8 cellular contexts compared by ENCODE assay signal in the genomic region with DNA sequence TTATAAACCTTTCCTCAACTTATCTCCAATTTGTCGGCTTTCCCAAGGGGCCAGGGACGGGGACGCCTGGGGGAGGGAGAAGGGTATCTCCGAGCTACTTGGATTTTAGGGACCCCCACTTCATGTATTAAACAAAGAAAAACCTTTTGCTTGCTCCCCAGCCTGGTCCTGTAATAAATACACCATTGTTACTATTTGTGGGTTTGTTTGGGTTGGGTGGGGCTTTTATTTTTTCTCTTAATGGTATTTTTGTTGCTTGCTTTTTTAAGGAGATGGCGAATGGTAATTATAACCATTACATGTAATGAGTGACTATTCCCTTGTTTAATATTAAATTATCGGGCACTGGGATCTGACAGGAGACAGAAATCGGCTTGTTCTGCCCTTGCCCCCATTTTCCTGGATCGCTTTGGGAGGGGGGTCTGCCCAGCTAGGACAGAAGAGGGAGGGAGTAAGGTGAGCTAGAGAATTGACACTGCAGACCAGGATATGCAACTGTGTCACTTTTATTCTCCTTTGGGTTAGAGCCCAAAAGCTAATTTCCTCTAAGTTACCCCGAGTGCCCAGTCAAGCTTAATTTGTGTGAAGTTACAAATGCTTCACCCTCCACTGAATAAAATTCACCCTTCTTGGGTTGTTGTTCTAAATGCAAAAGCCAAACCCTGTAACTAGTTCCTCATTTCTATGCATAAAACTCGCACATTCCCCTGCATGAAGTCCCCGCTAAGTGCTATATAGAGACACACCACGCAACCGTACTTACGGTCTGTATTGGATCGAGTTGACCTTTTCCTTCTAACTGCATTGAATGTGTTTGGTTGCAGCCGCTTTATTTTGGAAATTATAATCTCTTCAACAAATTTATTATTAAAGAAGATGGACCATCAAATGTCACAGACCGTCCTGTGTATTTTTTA. TPM values are rescaled to one million over a fixed set of nuclear protein-coding genes. Genes with fewer than 3 reads are reported as not detected.
A peak's percentile ranks its signal among the peaks of the same experiment; 100 is the strongest.
DNase-seq lines count a peak whose midpoint lies in the region; ATAC-seq and TF ChIP-seq lines count a peak whose summit lies in the region.

No MANE protein-coding gene starts in this region.

- H3K79me2 ChIP-seq in ACC112 (ENCODE audit: control insufficient read depth, insufficient read depth, low read length, unreplicated experiment): peaks cover 24% of the 10 kb centered on the region

- ATAC-seq in GM18870 (IDR thresholded peaks at IDR 0.05; ENCODE audit: unreplicated experiment) (peak; percentile 42), HG03108 (IDR thresholded peaks at IDR 0.05; ENCODE audit: unreplicated experiment) (peak; percentile 48)
- peak in 1 of 2 donors; percentile 71 for ATAC-seq in naive thymus-derived CD8-positive, alpha-beta T cell

- H3K9me3 Mint-ChIP-seq in naive thymus-derived CD8-positive, alpha-beta T cell: peaks cover 0 to 12% (median 3%) of the 10 kb centered on the region in 9 donors

- peaks cover 26 to 53% (median 43%) of the 10 kb centered on the region in 5 donors for H3K27me3 Mint-ChIP-seq in naive thymus-derived CD8-positive, alpha-beta T cell

- no peak for TF ChIP-seq CTCF in Peyer's patch (IDR thresholded peaks at IDR 0.05)

- peaks cover 0 to 5% (median 2%) of the 10 kb centered on the region in 3 donors for H3K36me3 Mint-ChIP-seq in naive thymus-derived CD8-positive, alpha-beta T cell

- peak overlapping the region; percentile 76 for H2AFZ ChIP-seq in ACC112 (ENCODE audit: low read length, unreplicated experiment)

- peak overlapping the region; percentile 84 for H3K27ac ChIP-seq in ACC112 (ENCODE audit: low read depth, low read length)
- H3K27ac ChIP-seq in Peyer's patch: peak overlapping the region; percentile 80 to 94 (median 85)
- H3K27ac ChIP-seq in esophagus (ENCODE audit: low read depth in 2 of 2, low read length in 1 of 2): peak overlapping the region; percentile 92 to 94

- POLR2A ChIA-PET in naive thymus-derived CD8-positive, alpha-beta T cell (lab: Charles Lee): no interaction called here

- peaks cover 13 to 37% (median 32%) of the 10 kb centered on the region in 4 donors for H3K4me1 Mint-ChIP-seq in naive thymus-derived CD8-positive, alpha-beta T cell

- TF ChIP-seq POLR2A in Peyer's patch (IDR thresholded peaks at IDR 0.05): no peak

- H3K4me3 ChIP-seq in ACC112 (ENCODE audit: low read depth, low read length): peak overlapping the region; percentile 83
- peak overlapping the region; percentile 37 to 75 (median 57) for H3K4me3 ChIP-seq in Peyer's patch
- H3K4me3 ChIP-seq in esophagus (ENCODE audit: low read depth in 1 of 2, low read length in 2 of 2): peak overlapping the region; percentile 33 to 68

- peak overlapping the region; percentile 38 to 86 (median 67) for H3K4me3 Mint-ChIP-seq in naive thymus-derived CD8-positive, alpha-beta T cell

- peak overlapping the region in 2 of 10 donors; percentile 79 to 80 for H3K27ac Mint-ChIP-seq in naive thymus-derived CD8-positive, alpha-beta T cell

- WGBS in esophagus, 2 donors: 1% methylated on average over 17 of the region's 17 CpGs

- H3K27me3 ChIP-seq in ACC112 (ENCODE audit: insufficient read depth, low read length): no peaks in the 10 kb centered on the region
- no peaks in the 10 kb centered on the region for H3K27me3 ChIP-seq in Peyer's patch
- no peaks in the 10 kb centered on the region for H3K27me3 ChIP-seq in esophagus (ENCODE audit: control insufficient read depth in 1 of 2, insufficient read depth in 2 of 2, low read length in 2 of 2)

- peak in 2 of 3 donors; percentile 49 to 63 for DNase-seq in Peyer's patch
- DNase-seq in naive thymus-derived CD8-positive, alpha-beta T cell: peak in 1 of 10 donors; percentile 16
- DNase-seq in NCI-H1048 (lab: John Stamatoyannopoulos, UW): no peak
- DNase-seq in NCI-H774 (lab: John Stamatoyannopoulos, UW): no peak

- H3K36me3 ChIP-seq in ACC112 (ENCODE audit: insufficient read depth, low read length) (no peaks in the 10 kb centered on the region), Peyer's patch (no peaks in the 10 kb centered on the region), esophagus (ENCODE audit: control insufficient read depth in 2 of 2, insufficient read depth in 2 of 2, low read length in 1 of 2) (no peaks in the 10 kb centered on the region)

- H3K4me1 ChIP-seq in ACC112 (ENCODE audit: control insufficient read depth, insufficient read depth, low read length, unreplicated experiment): peaks cover 14% of the 10 kb centered on the region
- peaks cover 0 to 12% (median 0%) of the 10 kb centered on the region in 4 donors for H3K4me1 ChIP-seq in Peyer's patch
- no peaks in the 10 kb centered on the region for H3K4me1 ChIP-seq in esophagus (ENCODE audit: control insufficient read depth in 2 of 2, insufficient read depth in 2 of 2, low read length in 1 of 2)

- H3K9me3 ChIP-seq in Peyer's patch (no peaks in the 10 kb centered on the region), esophagus (ENCODE audit: control insufficient read depth in 2 of 2, insufficient read depth in 1 of 2, low read depth in 1 of 2, low read length in 1 of 2) (peaks cover 0 to 2% of the 10 kb centered on the region in 2 donors)

RNA-seq across cellular contexts. Expression of a gene that starts 1.6 kb away (rescaled TPM):
- total RNA-seq in Peyer's patch: 10 to 100 TPM; 19.8 to 85.8 (median 35.3) TPM
- 1 to 10 TPM; 4.1 to 5.9 TPM for polyA plus RNA-seq in esophagus
- total RNA-seq in naive thymus-derived CD8-positive, alpha-beta T cell: under 1 TPM; 0.47 to 0.66 TPM
- not detected for polyA plus RNA-seq in naive thymus-derived CD8-positive, alpha-beta T cell

Comparison
In these comparisons a context has a peak if more than half of its experiments do, and no peak if none do; other contexts are left out.
1. DNase-seq: peak in Peyer's patch (2 of 3); none in NCI-H1048 (single experiment) and NCI-H774 (single experiment).
2. RNA of a gene that starts 1.6 kb away (total RNA-seq): 19.8 to 85.8 TPM in Peyer's patch; 0.47 to 0.66 TPM in naive thymus-derived CD8-positive, alpha-beta T cell; every median in the first group is over 10 times any median in the second.
3. Peak in every context shown above with its lines, with median percentiles within 50 percentile points of each other: H3K27ac ChIP-seq and H3K4me3 ChIP-seq.